ENCODE assay signal across 4 cellular contexts in genomic region chr3:196385446-196385845, GRCh38. TPM values are rescaled to one million over a fixed set of nuclear protein-coding genes. Genes with fewer than 3 reads are reported as not detected.
"Had no signal": no experiment of that assay in that cellular context is flagged by ENCODE, and none has a peak within 500 bp of the region (broad histone marks: within the 10 kb centered on the region; RNA-seq: fewer than 3 reads in every experiment).

No MANE protein-coding gene starts in this region.

RNA-seq across cellular contexts. Expression of gene TM4SF19, which starts 47.3 kb away (rescaled TPM):
- total RNA-seq: OCI-LY7, Peyer's patch, Right ventricle myocardium inferior had no signal
- polyA plus RNA-seq: SK-N-SH had no signal
